Comparison of ENCODE assay signal across 21 cellular contexts in the genomic region with DNA sequence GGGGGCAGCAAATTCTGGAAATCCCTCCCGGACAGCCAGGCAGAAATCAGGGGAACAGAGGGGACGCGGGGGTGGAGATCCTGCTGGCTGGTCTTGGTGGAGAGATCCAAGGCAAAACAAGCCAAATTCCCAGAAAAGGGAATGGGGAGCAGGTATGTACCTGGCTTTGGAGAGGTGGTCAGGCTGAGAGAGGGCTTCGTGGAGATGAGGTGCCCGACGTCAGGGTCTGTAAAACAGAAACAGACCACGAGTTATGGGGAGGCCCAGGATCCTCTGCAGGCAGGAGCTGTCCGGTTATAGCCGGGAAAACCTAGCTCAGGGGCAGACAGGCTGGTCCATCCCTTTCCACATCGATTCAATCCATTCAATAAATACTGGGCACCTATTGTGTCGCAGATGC. TPM values are rescaled to one million over a fixed set of nuclear protein-coding genes. Genes with fewer than 3 reads are reported as not detected.
A peak's percentile ranks its signal among the peaks of the same experiment; 100 is the strongest.
DNase-seq lines count a peak whose midpoint lies in the region; ATAC-seq and TF ChIP-seq lines count a peak whose summit lies in the region.
"Had no signal": no experiment of that assay in that cellular context is flagged by ENCODE, and none has a peak within 500 bp of the region (broad histone marks: within the 10 kb centered on the region; RNA-seq: fewer than 3 reads in every experiment).

No MANE protein-coding gene starts in this region.

- no peaks in the 10 kb centered on the region for H3K79me2 ChIP-seq in osteoblast (ENCODE audit: insufficient read depth, low read length)

- no peaks in the 10 kb centered on the region for H3K9me3 Mint-ChIP-seq in natural killer cell treated with Interleukin-12 subunit alpha and Interleukin-12 subunit beta and Interleukin-15 and Interleukin-18, amount 100 ng/mL, for 72 hours
- no peaks in the 10 kb centered on the region for H3K9me3 Mint-ChIP-seq in natural killer cell
- H3K9me3 Mint-ChIP-seq in endothelial cell (ENCODE audit: unreplicated experiment): no peaks in the 10 kb centered on the region
- H3K9me3 Mint-ChIP-seq: CD4-positive, alpha-beta memory T cell had no signal

- H3K27me3 Mint-ChIP-seq in natural killer cell treated with Interleukin-12 subunit alpha and Interleukin-12 subunit beta and Interleukin-15 and Interleukin-18, amount 100 ng/mL, for 72 hours: peaks cover 4 to 7% of the 10 kb centered on the region in 2 donors
- H3K27me3 Mint-ChIP-seq in natural killer cell (ENCODE audit: low read depth in 2 of 2) (peaks cover 6 to 8% of the 10 kb centered on the region in 2 donors), endothelial cell (ENCODE audit: unreplicated experiment) (peaks cover 17% of the 10 kb centered on the region)

- H3K36me3 Mint-ChIP-seq in natural killer cell treated with Interleukin-12 subunit alpha and Interleukin-12 subunit beta and Interleukin-15 and Interleukin-18, amount 100 ng/mL, for 72 hours: no peaks in the 10 kb centered on the region
- H3K36me3 Mint-ChIP-seq in natural killer cell: no peaks in the 10 kb centered on the region
- peaks cover 11% of the 10 kb centered on the region for H3K36me3 Mint-ChIP-seq in endothelial cell (ENCODE audit: low read depth, unreplicated experiment)
- H3K36me3 Mint-ChIP-seq: CD4-positive, alpha-beta memory T cell had no signal

- intact Hi-C loops in natural killer cell (cut with micrococcal nuclease) (no loop called here), uterus (cut with DNase I; ENCODE audit: low total_unique reads) (no loop called here), heart left ventricle (cut with DNase I) (no loop called here)

- no peak for TF ChIP-seq POLR2A in uterus (IDR thresholded peaks at IDR 0.05)
- no peak for TF ChIP-seq POLR2A in heart left ventricle (IDR thresholded peaks at IDR 0.05)

- 89 to 91% (median 89%) methylated on average over 11 of the region's 11 CpGs for WGBS in heart left ventricle, 4 donors

- H3K4me3 Mint-ChIP-seq in natural killer cell treated with Interleukin-12 subunit alpha and Interleukin-12 subunit beta and Interleukin-15 and Interleukin-18, amount 100 ng/mL, for 72 hours: no peak overlapping the region
- H3K4me3 Mint-ChIP-seq in natural killer cell (no peak overlapping the region), endothelial cell (ENCODE audit: unreplicated experiment) (no peak overlapping the region)
- H3K4me3 Mint-ChIP-seq: CD4-positive, alpha-beta memory T cell had no signal

- H3K4me1 ChIP-seq in osteoblast (ENCODE audit: insufficient read depth, low read length) (no peaks in the 10 kb centered on the region), uterus (no peaks in the 10 kb centered on the region), heart left ventricle (no peaks in the 10 kb centered on the region)
- H3K4me1 ChIP-seq: A549, HAP-1 had no signal

- DNase-seq in natural killer cell treated with Interleukin-12 subunit alpha and Interleukin-12 subunit beta and Interleukin-15 and Interleukin-18, amount 100 ng/mL, for 72 hours (ENCODE audit: low spot score): peak; percentile 28
- DNase-seq in natural killer cell: no peak
- no peak for DNase-seq in endothelial cell (ENCODE audit: low spot score)
- peak; percentile 78 for DNase-seq in osteoblast (ENCODE audit: insufficient read length, low spot score, missing footprints)
- DNase-seq in uterus: no peak
- DNase-seq in heart left ventricle: no peak
- DNase-seq: AML-193; CD4-positive, alpha-beta memory T cell; DMS153; DMS79; GDM1 had no signal

- no peaks in the 10 kb centered on the region for H3K4me1 Mint-ChIP-seq in natural killer cell treated with Interleukin-12 subunit alpha and Interleukin-12 subunit beta and Interleukin-15 and Interleukin-18, amount 100 ng/mL, for 72 hours (ENCODE audit: low read depth in 2 of 2)
- H3K4me1 Mint-ChIP-seq in natural killer cell (peaks cover 0 to 3% of the 10 kb centered on the region in 2 donors), endothelial cell (ENCODE audit: unreplicated experiment) (peaks cover 15% of the 10 kb centered on the region)
- H3K4me1 Mint-ChIP-seq: CD4-positive, alpha-beta memory T cell had no signal

- H3K9me3 ChIP-seq in osteoblast (ENCODE audit: low read depth, low read length) (no peaks in the 10 kb centered on the region), uterus (no peaks in the 10 kb centered on the region), heart left ventricle (no peaks in the 10 kb centered on the region)
- H3K9me3 ChIP-seq: A549, HAP-1 had no signal

- H3K36me3 ChIP-seq in osteoblast (ENCODE audit: insufficient read depth, low read length): no peaks in the 10 kb centered on the region
- no peaks in the 10 kb centered on the region for H3K36me3 ChIP-seq in uterus
- no peaks in the 10 kb centered on the region for H3K36me3 ChIP-seq in heart left ventricle
- H3K36me3 ChIP-seq: HAP-1 had no signal

- H3K4me3 ChIP-seq in osteoblast (ENCODE audit: insufficient read depth, low read length) (no peak overlapping the region), uterus (no peak overlapping the region), heart left ventricle (no peak overlapping the region)
- H3K4me3 ChIP-seq: A549, HAP-1 had no signal

- H3K27ac Mint-ChIP-seq in natural killer cell treated with Interleukin-12 subunit alpha and Interleukin-12 subunit beta and Interleukin-15 and Interleukin-18, amount 100 ng/mL, for 72 hours: no peak overlapping the region
- H3K27ac Mint-ChIP-seq in natural killer cell (no peak overlapping the region), endothelial cell (ENCODE audit: unreplicated experiment) (no peak overlapping the region)
- H3K27ac Mint-ChIP-seq: CD4-positive, alpha-beta memory T cell had no signal

- no peak for ATAC-seq in natural killer cell treated with Interleukin-12 subunit alpha and Interleukin-12 subunit beta and Interleukin-15 and Interleukin-18, amount 100 ng/mL, for 72 hours
- ATAC-seq in natural killer cell: no peak
- ATAC-seq in HG03460 (IDR thresholded peaks at IDR 0.05; ENCODE audit: unreplicated experiment): no peak
- ATAC-seq in heart left ventricle: no peak
- ATAC-seq: A549 had no signal

- no peak overlapping the region for H3K27ac ChIP-seq in osteoblast (ENCODE audit: low read depth, low read length)
- H3K27ac ChIP-seq in uterus: no peak overlapping the region
- H3K27ac ChIP-seq in heart left ventricle: no peak overlapping the region
- H3K27ac ChIP-seq: 22Rv1, A549, C4-2B, HL-60 had no signal

- no peak overlapping the region for H3K4me2 ChIP-seq in osteoblast (ENCODE audit: insufficient read depth, low read length)
- H3K4me2 ChIP-seq: A549 had no signal

- H3K27me3 ChIP-seq in osteoblast (ENCODE audit: insufficient read depth, low read length) (no peaks in the 10 kb centered on the region), uterus (no peaks in the 10 kb centered on the region), heart left ventricle (no peaks in the 10 kb centered on the region)

- H2AFZ ChIP-seq in osteoblast (ENCODE audit: low read length): no peak overlapping the region

- no peak for TF ChIP-seq CTCF in natural killer cell (IDR thresholded peaks at IDR 0.05)
- TF ChIP-seq CTCF in endothelial cell (IDR thresholded peaks at IDR 0.05; ENCODE audit: unreplicated experiment): peak; percentile 25
- TF ChIP-seq CTCF in osteoblast (IDR thresholded peaks at IDR 0.05; ENCODE audit: extremely low read depth, low read depth, low read length): no peak
- TF ChIP-seq CTCF in uterus (IDR thresholded peaks at IDR 0.05): no peak
- TF ChIP-seq CTCF in heart left ventricle (IDR thresholded peaks at IDR 0.05): no peak

- no peaks in the 10 kb centered on the region for H4K20me1 ChIP-seq in osteoblast (ENCODE audit: insufficient read depth, low read length)

RNA-seq across cellular contexts. Expression of a gene that starts 4.4 kb away (rescaled TPM):
- total RNA-seq in natural killer cell treated with Interleukin-12 subunit alpha and Interleukin-12 subunit beta and Interleukin-15 and Interleukin-18, amount 100 ng/mL, for 72 hours: not detected
- total RNA-seq in natural killer cell: not detected
- total RNA-seq in endothelial cell (ENCODE audit: unreplicated experiment): not detected
- total RNA-seq in osteoblast: under 0.01 TPM in 1 of 2 replicates, not detected in the other
- total RNA-seq in uterus: not detected
- under 1 TPM in 1 of 9 donors, not detected in 8; 0.23 TPM for total RNA-seq in heart left ventricle
- polyA plus RNA-seq in heart left ventricle: not detected
- total RNA-seq: CD4-positive, alpha-beta memory T cell; Daoy; H1; HT1080 had no signal
- polyA plus RNA-seq: A549; BJ; CD4-positive, alpha-beta memory T cell; H1 had no signal

RNA-seq across cellular contexts. Expression of a gene that starts 20.6 kb away (rescaled TPM):
- not detected for total RNA-seq in natural killer cell treated with Interleukin-12 subunit alpha and Interleukin-12 subunit beta and Interleukin-15 and Interleukin-18, amount 100 ng/mL, for 72 hours
- total RNA-seq in natural killer cell (not detected), endothelial cell (ENCODE audit: unreplicated experiment) (not detected), osteoblast (not detected in 2 replicates), uterus (not detected), heart left ventricle (not detected)
- not detected for polyA plus RNA-seq in heart left ventricle
- total RNA-seq: CD4-positive, alpha-beta memory T cell; Daoy; H1; HT1080 had no signal
- polyA plus RNA-seq: A549, BJ had no signal

Comparison
In these comparisons a context has a peak if more than half of its experiments do, and no peak if none do; other contexts are left out.
1. DNase-seq: peak in natural killer cell treated with Interleukin-12 subunit alpha and Interleukin-12 subunit beta and Interleukin-15 and Interleukin-18, amount 100 ng/mL, for 72 hours (single experiment) and osteoblast (single experiment); none in natural killer cell (single experiment), endothelial cell (single experiment), uterus (0 of 2) and heart left ventricle (0 of 5).